In the genomic region with DNA sequence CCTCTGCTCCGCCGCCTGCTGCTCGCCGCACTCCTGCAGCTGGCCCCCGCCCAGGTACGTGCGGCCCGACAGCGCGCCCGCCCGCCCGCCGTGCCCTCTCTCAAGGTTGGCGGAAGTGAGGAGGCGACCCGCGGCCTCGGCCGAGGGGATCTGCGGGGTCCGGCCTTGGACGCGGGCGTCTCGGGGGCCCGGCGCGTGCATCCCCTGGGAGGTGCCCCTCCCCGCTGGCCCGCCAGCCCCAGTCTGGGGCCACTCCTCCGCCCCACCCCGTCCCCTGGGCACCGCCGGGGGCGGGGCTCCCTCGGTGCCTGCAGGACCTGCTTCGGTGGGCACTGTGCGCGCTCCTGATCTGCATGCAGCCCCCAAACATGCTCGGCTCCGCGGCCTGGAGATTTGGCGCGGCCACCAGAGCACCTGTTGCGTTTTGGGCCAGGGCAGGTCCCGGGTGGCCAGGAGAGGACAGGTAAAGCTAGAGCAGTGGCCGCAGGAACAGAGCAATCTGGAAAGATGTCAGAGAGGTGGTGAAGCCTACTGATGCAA, we compare ENCODE assay signal across 8 cellular contexts. TPM values are rescaled to one million over a fixed set of nuclear protein-coding genes. Genes with fewer than 3 reads are reported as not detected.
DNase-seq lines count a peak whose midpoint lies in the region; ATAC-seq and TF ChIP-seq lines count a peak whose summit lies in the region.

No MANE protein-coding gene starts in this region.

- DNase-seq in 8988T: peak; percentile 91
- peak; percentile 43 for DNase-seq in NCI-H2171 (lab: John Stamatoyannopoulos, UW)
- DNase-seq in activated T-cell treated with anti-CD3 and anti-CD28 coated beads, Interleukin-2, amount 50 U/mL, for 72 hours: peak; percentile 63 to 68
- no peak for DNase-seq in fibroblast of the aortic adventitia (ENCODE audit: low read depth)
- peak; percentile 92 for DNase-seq in osteoblast (ENCODE audit: insufficient read length, low spot score, missing footprints)
- DNase-seq in DMS79 treated with DMSO at 0.1 percent for 48 hours (lab: John Stamatoyannopoulos, UW): no peak

- H4K20me1 ChIP-seq in osteoblast (ENCODE audit: insufficient read depth, low read length): peaks cover 8% of the 10 kb centered on the region

- ATAC-seq in GM18909 (IDR thresholded peaks at IDR 0.05; ENCODE audit: poor library complexity, unreplicated experiment): peak; percentile 19
- peak; percentile 61 to 64 for ATAC-seq in activated T-cell treated with anti-CD3 and anti-CD28 coated beads, Interleukin-2, amount 50 U/mL, for 72 hours (replicated peaks in 1 of 2)
- ATAC-seq in GM19467 (IDR thresholded peaks at IDR 0.05; ENCODE audit: unreplicated experiment): no peak

- no peaks in the 10 kb centered on the region for H3K27me3 ChIP-seq in osteoblast (ENCODE audit: insufficient read depth, low read length)

- H3K4me3 Mint-ChIP-seq in activated T-cell treated with anti-CD3 and anti-CD28 coated beads, Interleukin-2, amount 50 U/mL, for 72 hours: peak overlapping the region; percentile 92 to 96

- no peaks in the 10 kb centered on the region for H3K9me3 ChIP-seq in osteoblast (ENCODE audit: low read depth, low read length)

- no peak overlapping the region for H2AFZ ChIP-seq in osteoblast (ENCODE audit: low read length)

- H3K27me3 Mint-ChIP-seq in activated T-cell treated with anti-CD3 and anti-CD28 coated beads, Interleukin-2, amount 50 U/mL, for 72 hours (ENCODE audit: low read depth): no peaks in the 10 kb centered on the region

- H3K36me3 ChIP-seq in osteoblast (ENCODE audit: insufficient read depth, low read length): peaks cover 5% of the 10 kb centered on the region

- H3K4me1 ChIP-seq in osteoblast (ENCODE audit: insufficient read depth, low read length): peaks cover 13% of the 10 kb centered on the region

- H3K27ac Mint-ChIP-seq in activated T-cell treated with anti-CD3 and anti-CD28 coated beads, Interleukin-2, amount 50 U/mL, for 72 hours: no peak overlapping the region

- H3K4me1 Mint-ChIP-seq in activated T-cell treated with anti-CD3 and anti-CD28 coated beads, Interleukin-2, amount 50 U/mL, for 72 hours (ENCODE audit: low read depth): peaks cover 34% of the 10 kb centered on the region

- TF ChIP-seq CTCF in fibroblast of the aortic adventitia (IDR thresholded peaks at IDR 0.05; ENCODE audit: insufficient read depth, low read length) (no peak), osteoblast (IDR thresholded peaks at IDR 0.05; ENCODE audit: extremely low read depth, low read depth, low read length) (no peak)

- no peak overlapping the region for H3K27ac ChIP-seq in osteoblast (ENCODE audit: low read depth, low read length)

- no peaks in the 10 kb centered on the region for H3K36me3 Mint-ChIP-seq in activated T-cell treated with anti-CD3 and anti-CD28 coated beads, Interleukin-2, amount 50 U/mL, for 72 hours (ENCODE audit: insufficient read depth in 2 of 2)

- H3K4me2 ChIP-seq in osteoblast (ENCODE audit: insufficient read depth, low read length): peak overlapping the region; percentile 82

- H3K9me3 Mint-ChIP-seq in activated T-cell treated with anti-CD3 and anti-CD28 coated beads, Interleukin-2, amount 50 U/mL, for 72 hours: no peaks in the 10 kb centered on the region

- H3K4me3 ChIP-seq in fibroblast of the aortic adventitia (ENCODE audit: low read depth, low read length) (peak overlapping the region; percentile 80), osteoblast (ENCODE audit: insufficient read depth, low read length) (peak overlapping the region; percentile 77)

- H3K79me2 ChIP-seq in osteoblast (ENCODE audit: insufficient read depth, low read length): peaks cover 8% of the 10 kb centered on the region

RNA-seq across cellular contexts. Expression of a gene that starts 0.5 kb away (rescaled TPM):
- total RNA-seq in activated T-cell treated with anti-CD3 and anti-CD28 coated beads, Interleukin-2, amount 50 U/mL, for 72 hours: 10 to 100 TPM; 65.4 to 67.3 TPM
- 17.3 and 37.5 TPM in 2 replicates for total RNA-seq in fibroblast of the aortic adventitia (ENCODE audit: low replicate concordance)
- total RNA-seq in osteoblast: 37.6 and 41.5 TPM in 2 replicates

RNA-seq across cellular contexts. Expression of a gene that starts 4.6 kb away (rescaled TPM):
- total RNA-seq in activated T-cell treated with anti-CD3 and anti-CD28 coated beads, Interleukin-2, amount 50 U/mL, for 72 hours: 10 to 100 TPM; 42.2 to 54.1 TPM
- total RNA-seq in fibroblast of the aortic adventitia (ENCODE audit: low replicate concordance) (6.5 and 9.0 TPM in 2 replicates), osteoblast (8.0 and 9.8 TPM in 2 replicates)

RNA-seq across cellular contexts. Expression of a gene that starts 6.0 kb away (rescaled TPM):
- 10 to 100 TPM; 34.2 to 41.5 TPM for total RNA-seq in activated T-cell treated with anti-CD3 and anti-CD28 coated beads, Interleukin-2, amount 50 U/mL, for 72 hours
- 34.3 and 60.3 TPM in 2 replicates for total RNA-seq in fibroblast of the aortic adventitia (ENCODE audit: low replicate concordance)
- total RNA-seq in osteoblast: 31.1 and 32.7 TPM in 2 replicates

RNA-seq across cellular contexts. Expression of a gene that starts 8.8 kb away (rescaled TPM):
- total RNA-seq in activated T-cell treated with anti-CD3 and anti-CD28 coated beads, Interleukin-2, amount 50 U/mL, for 72 hours: 10 to 100 TPM; 78.6 to 92.9 TPM
- total RNA-seq in fibroblast of the aortic adventitia (ENCODE audit: low replicate concordance) (39.0 and 50.9 TPM in 2 replicates), osteoblast (46.6 and 56.5 TPM in 2 replicates)

RNA-seq across cellular contexts. Expression of a gene that starts 8.9 kb away (rescaled TPM):
- 10 to 100 TPM; 19.7 to 25.5 TPM for total RNA-seq in activated T-cell treated with anti-CD3 and anti-CD28 coated beads, Interleukin-2, amount 50 U/mL, for 72 hours
- total RNA-seq in fibroblast of the aortic adventitia (ENCODE audit: low replicate concordance) (18.9 and 33.3 TPM in 2 replicates), osteoblast (32.2 and 33.0 TPM in 2 replicates)

Comparison
In these comparisons a context has a peak if more than half of its experiments do, and no peak if none do; other contexts are left out.
1. DNase-seq: peak in 8988T (single experiment), NCI-H2171 (single experiment), activated T-cell treated with anti-CD3 and anti-CD28 coated beads, Interleukin-2, amount 50 U/mL, for 72 hours (2 of 2) and osteoblast (single experiment); none in fibroblast of the aortic adventitia (single experiment) and DMS79 treated with DMSO at 0.1 percent for 48 hours (single experiment).